ENCODE assay signal across 8 cellular contexts in the genomic region with DNA sequence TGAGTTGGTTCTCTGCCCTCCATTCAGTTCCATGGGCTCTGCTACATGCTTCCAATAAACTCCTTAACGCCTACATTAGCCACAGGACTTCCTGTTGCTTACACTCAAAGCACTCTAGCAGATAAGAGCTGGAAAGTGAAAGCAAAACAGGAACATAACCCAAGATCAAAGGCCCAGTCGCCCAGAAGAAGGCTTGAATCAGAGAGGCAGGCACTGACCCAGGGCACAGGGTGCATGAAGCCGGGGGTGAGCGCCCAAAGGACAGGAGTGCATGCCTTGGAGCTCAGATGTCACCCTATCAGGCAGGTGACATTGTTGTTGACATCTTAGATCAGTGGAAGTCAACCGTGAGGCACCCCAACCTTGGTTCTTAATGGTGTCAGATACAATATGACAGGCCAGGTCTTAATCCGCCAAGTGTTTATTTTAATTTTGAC.
DNase-seq lines count a peak whose midpoint lies in the region; ATAC-seq, FAIRE-seq and TF ChIP-seq lines count a peak whose summit lies in the region.

No MANE protein-coding gene starts in this region.

- peaks cover 0 to 5% of the 10 kb centered on the region in 2 donors for H3K9me3 Mint-ChIP-seq in stimulated activated naive B cell treated with anti-CD40 and anti-IgM and Interleukin-4, amounts not matched to agents 10 μg/mL and 1 μg/mL and 100 μg/mL, for 72 hours

- DNase-seq in DMS53 treated with DMSO at 0.1 percent for 48 hours (lab: John Stamatoyannopoulos, UW; ENCODE audit: unreplicated experiment) (peak; percentile 87), endothelial cell of umbilical vein (ENCODE audit: low read depth, low spot score) (peak; percentile 70), HPDE6-E6E7 (ENCODE audit: extremely low spot score) (no peak)
- DNase-seq in activated CD4-positive, alpha-beta T cell treated with anti-CD3 and anti-CD28 coated beads for 1 hour = peak; percentile 37
- no peak for DNase-seq in stimulated activated naive B cell treated with anti-CD40 and anti-IgM and Interleukin-4, amounts not matched to agents 10 μg/mL and 1 μg/mL and 100 μg/mL, for 72 hours

- POLR2A ChIA-PET in endothelial cell of umbilical vein (lab: Charles Lee) = interaction anchor here (0.5 to 0.7 kb wide), 2 partner anchors 1125 to 1453 kb away, joined by 3 to 6 read pairs; no protein-coding TSS in a partner anchor

- peaks cover 5% of the 10 kb centered on the region for H3K4me1 ChIP-seq in endothelial cell of umbilical vein (ENCODE audit: control insufficient read depth, extremely low read depth, insufficient read depth, low read length)

- no TSS peak for BruUV-seq in endothelial cell of umbilical vein (replicated peaks; lab: Mats Ljungman, UMichigan)

- peaks cover 0 to 6% of the 10 kb centered on the region in 2 experiments for H3K27me3 ChIP-seq in endothelial cell of umbilical vein (ENCODE audit: control insufficient read depth in 2 of 2, insufficient read depth in 2 of 2, low read length in 2 of 2)

- ATAC-seq in GM21423 (IDR thresholded peaks at IDR 0.05; ENCODE audit: unreplicated experiment) (peak; percentile 81), HG02884 (IDR thresholded peaks at IDR 0.05; ENCODE audit: unreplicated experiment) (no peak)
- peak; percentile 86 to 87 for ATAC-seq in stimulated activated naive B cell treated with anti-CD40 and anti-IgM and Interleukin-4, amounts not matched to agents 10 μg/mL and 1 μg/mL and 100 μg/mL, for 72 hours (replicated peaks)

- no peaks in the 10 kb centered on the region for H3K79me2 ChIP-seq in endothelial cell of umbilical vein (ENCODE audit: control insufficient read depth, insufficient read depth, low read length)

- no peaks in the 10 kb centered on the region for H4K20me1 ChIP-seq in endothelial cell of umbilical vein (replicated peaks; ENCODE audit: control insufficient read depth, extremely low read depth, insufficient read depth, low read length)

- no peak overlapping the region for H3K4me3 ChIP-seq in endothelial cell of umbilical vein (replicated peaks in 1 of 3; ENCODE audit: insufficient read depth in 1 of 3, low read depth in 1 of 3, low read length in 3 of 3)

- H3K4me3 Mint-ChIP-seq in stimulated activated naive B cell treated with anti-CD40 and anti-IgM and Interleukin-4, amounts not matched to agents 10 μg/mL and 1 μg/mL and 100 μg/mL, for 72 hours = peak overlapping the region; percentile 38 to 40

- peaks cover 5 to 7% of the 10 kb centered on the region in 2 donors for H3K27me3 Mint-ChIP-seq in stimulated activated naive B cell treated with anti-CD40 and anti-IgM and Interleukin-4, amounts not matched to agents 10 μg/mL and 1 μg/mL and 100 μg/mL, for 72 hours

- intact Hi-C loops in endothelial cell of umbilical vein (cut with micrococcal nuclease) = no loop called here

- no peak for TF ChIP-seq CTCF in endothelial cell of umbilical vein (IDR thresholded peaks at IDR 0.05; ENCODE audit: extremely low read depth in 1 of 2, insufficient read depth in 1 of 2, low read depth in 1 of 2, low read length in 2 of 2)

- H3K27ac ChIP-seq in KOPT-K1 (ENCODE audit: low read depth, low read length, poor library complexity, severe bottlenecking) = peak overlapping the region; percentile 76
- no peak overlapping the region for H3K27ac ChIP-seq in endothelial cell of umbilical vein (ENCODE audit: insufficient read depth, low read depth, low read length)

- CTCF ChIA-PET in endothelial cell of umbilical vein (lab: Charles Lee) = interaction anchor here (0.7 to 1.6 kb wide), 5 partner anchors 8 to 23 kb away, joined by 3 to 5 read pairs (median 3); no protein-coding TSS in a partner anchor

- peak overlapping the region; percentile 37 for H3K27ac Mint-ChIP-seq in stimulated activated naive B cell treated with anti-CD40 and anti-IgM and Interleukin-4, amounts not matched to agents 10 μg/mL and 1 μg/mL and 100 μg/mL, for 72 hours

- no peak overlapping the region for H3K9ac ChIP-seq in endothelial cell of umbilical vein (replicated peaks; ENCODE audit: extremely low read depth, insufficient read depth, low read length)

- TF ChIP-seq POLR2A in endothelial cell of umbilical vein (IDR thresholded peaks at IDR 0.05; ENCODE audit: low read depth, low read length) = no peak

- H3K36me3 ChIP-seq in KOPT-K1 (ENCODE audit: insufficient read depth, low read length) (no peaks in the 10 kb centered on the region), endothelial cell of umbilical vein (ENCODE audit: control insufficient read depth in 2 of 2, extremely low read depth in 1 of 2, insufficient read depth in 2 of 2, low read length in 2 of 2) (no peaks in the 10 kb centered on the region)

- peak; percentile 79 for FAIRE-seq in endothelial cell of umbilical vein (lab: Jason Lieb, UNC)

- peak overlapping the region; percentile 34 for H3K4me2 ChIP-seq in endothelial cell of umbilical vein (ENCODE audit: insufficient read depth, low read length)

- peak overlapping the region; percentile 58 for H2AFZ ChIP-seq in endothelial cell of umbilical vein (ENCODE audit: low read depth, low read length)

- dilution Hi-C loops in endothelial cell of umbilical vein (cut with MboI; ENCODE audit: extremely low pct_ligation_motif_present, low sequenced_read_pairs) = no loop called here

- peaks cover 6% of the 10 kb centered on the region in 2 donors for H3K36me3 Mint-ChIP-seq in stimulated activated naive B cell treated with anti-CD40 and anti-IgM and Interleukin-4, amounts not matched to agents 10 μg/mL and 1 μg/mL and 100 μg/mL, for 72 hours

- H3K9me1 ChIP-seq in endothelial cell of umbilical vein (replicated peaks; ENCODE audit: control insufficient read depth, extremely low read depth, insufficient read depth, low read length) = no peaks in the 10 kb centered on the region

- H3K9me3 ChIP-seq in KOPT-K1 (ENCODE audit: insufficient read depth, low read length, poor library complexity, severe bottlenecking) (no peaks in the 10 kb centered on the region), endothelial cell of umbilical vein (replicated peaks; ENCODE audit: control insufficient read depth, insufficient read depth, low read length) (no peaks in the 10 kb centered on the region)

- H3K4me1 Mint-ChIP-seq in stimulated activated naive B cell treated with anti-CD40 and anti-IgM and Interleukin-4, amounts not matched to agents 10 μg/mL and 1 μg/mL and 100 μg/mL, for 72 hours = peaks cover 39% of the 10 kb centered on the region in 2 donors

TF ChIP-seq in endothelial cell of umbilical vein, 7 proteins besides CTCF, POLR2A, EP300 and RAD21:
- no peak for TF ChIP-seq MYC (IDR thresholded peaks at IDR 0.05; ENCODE audit: low read depth, low read length)
- TF ChIP-seq GATA2 (IDR thresholded peaks at IDR 0.05; ENCODE audit: insufficient read depth, insufficient read length, low read depth, low read length) = peak; percentile 55
- no peak for TF ChIP-seq EZH2 (IDR thresholded peaks at IDR 0.05; ENCODE audit: borderline replicate concordance, low read depth, low read length, severe bottlenecking)
- TF ChIP-seq, protein P1, sequence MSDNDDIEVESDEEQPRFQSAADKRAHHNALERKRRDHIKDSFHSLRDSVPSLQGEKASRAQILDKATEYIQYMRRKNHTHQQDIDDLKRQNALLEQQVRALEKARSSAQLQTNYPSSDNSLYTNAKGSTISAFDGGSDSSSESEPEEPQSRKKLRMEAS (IDR thresholded peaks at IDR 0.05; ENCODE audit: insufficient read depth, insufficient read length) = no peak
- TF ChIP-seq FOS (IDR thresholded peaks at IDR 0.05; ENCODE audit: borderline replicate concordance, insufficient read depth, low read length) = no peak

Comparison
In these comparisons a context has a peak if more than half of its experiments do, and no peak if none do; other contexts are left out.
1. DNase-seq: peak in DMS53 treated with DMSO at 0.1 percent for 48 hours (single experiment), activated CD4-positive, alpha-beta T cell treated with anti-CD3 and anti-CD28 coated beads for 1 hour (single experiment) and endothelial cell of umbilical vein (single experiment); none in stimulated activated naive B cell treated with anti-CD40 and anti-IgM and Interleukin-4, amounts not matched to agents 10 μg/mL and 1 μg/mL and 100 μg/mL, for 72 hours (single experiment) and HPDE6-E6E7 (single experiment).